ENCODE assay signal across 5 cellular contexts in genomic region chr1:198583209-198583802, GRCh38. TPM values are rescaled to one million over a fixed set of nuclear protein-coding genes. Genes with fewer than 3 reads are reported as not detected.
"Had no signal": no experiment of that assay in that cellular context is flagged by ENCODE, and none has a peak within 500 bp of the region (broad histone marks: within the 10 kb centered on the region; RNA-seq: fewer than 3 reads in every experiment).

No MANE protein-coding gene starts in this region.

RNA-seq across cellular contexts. Expression of gene ATP6V1G3, which starts 42.8 kb away (rescaled TPM):
- total RNA-seq: GM23338, H4, H7, HT1080 had no signal
- polyA plus RNA-seq: GM23338, IgD-negative memory B cell had no signal

RNA-seq across cellular contexts. Expression of gene PTPRC, which starts 55.5 kb away (rescaled TPM):
- total RNA-seq: H7 had no signal
